20 cellular contexts compared by ENCODE assay signal in genomic region chr3:138800248-138800647, GRCh38.
"Had no signal": no experiment of that assay in that cellular context is flagged by ENCODE, and none has a peak within 500 bp of the region (broad histone marks: within the 10 kb centered on the region; RNA-seq: fewer than 3 reads in every experiment).

No MANE protein-coding gene starts in this region.

- DNase-seq: effector CD8-positive, alpha-beta T cell; lower lobe of right lung; mesenchymal stem cell; midbrain; spleen; stimulated activated CD4-positive, alpha-beta T cell treated with anti-CD3 and anti-CD28 coated beads, Interleukin-15, amount 100 ng/mL, for 24 hours; stimulated activated CD4-positive, alpha-beta T cell treated with anti-CD3 and anti-CD28 coated beads, Interleukin-1b, Interleukin-23, amount 100 ng/mL, for 48 hours; stimulated activated CD4-positive, alpha-beta T cell treated with anti-CD3 and anti-CD28 coated beads, Interleukin-4, amount 100 ng/mL, for 24 hours; tibial artery had no signal

- H3K27me3 Mint-ChIP-seq: stimulated activated memory B cell treated with anti-CD40 and anti-IgM and Interleukin-4, amounts not matched to agents 10 μg/mL and 1 μg/mL and 100 μg/mL, for 72 hours; stimulated activated naive CD8-positive, alpha-beta T cell treated with anti-CD3 and anti-CD28 coated beads, Interleukin-15, Interleukin-2, amounts not matched to agents 100 ng/mL and 50 ng/mL, for 24 hours had no signal

- H3K4me3 ChIP-seq: cardiac muscle cell, coronary artery, dorsolateral prefrontal cortex, hepatocyte, lower lobe of right lung, prostate gland, spleen, tibial artery, upper lobe of left lung had no signal

- H3K27ac Mint-ChIP-seq: nephron; stimulated activated memory B cell treated with anti-CD40 and anti-IgM and Interleukin-4, amounts not matched to agents 10 μg/mL and 1 μg/mL and 100 μg/mL, for 72 hours; stimulated activated naive CD8-positive, alpha-beta T cell treated with anti-CD3 and anti-CD28 coated beads, Interleukin-15, Interleukin-2, amounts not matched to agents 100 ng/mL and 50 ng/mL, for 24 hours had no signal

- H3K9me3 ChIP-seq: lower lobe of right lung, prostate gland, spleen, tibial artery, upper lobe of left lung had no signal

- ATAC-seq: sciatic nerve; stimulated activated memory B cell treated with anti-CD40 and anti-IgM and Interleukin-4, amounts not matched to agents 10 μg/mL and 1 μg/mL and 100 μg/mL, for 72 hours had no signal

- H3K27ac ChIP-seq: cardiac muscle cell, coronary artery, hepatocyte, lower lobe of right lung, parathyroid adenoma, prostate gland, tibial artery had no signal

- H3K36me3 ChIP-seq: cardiac muscle cell, prostate gland, tibial artery, upper lobe of left lung had no signal

- H3K4me1 ChIP-seq: lower lobe of right lung, parathyroid adenoma, prostate gland had no signal

- H3K9me3 Mint-ChIP-seq: nephron; stimulated activated memory B cell treated with anti-CD40 and anti-IgM and Interleukin-4, amounts not matched to agents 10 μg/mL and 1 μg/mL and 100 μg/mL, for 72 hours; stimulated activated naive CD8-positive, alpha-beta T cell treated with anti-CD3 and anti-CD28 coated beads, Interleukin-15, Interleukin-2, amounts not matched to agents 100 ng/mL and 50 ng/mL, for 24 hours had no signal

- H3K27me3 ChIP-seq: cardiac muscle cell, dorsolateral prefrontal cortex, hepatocyte, spleen, tibial artery, upper lobe of left lung had no signal

- H3K4me1 Mint-ChIP-seq: nephron had no signal

- H3K4me3 Mint-ChIP-seq: nephron; stimulated activated memory B cell treated with anti-CD40 and anti-IgM and Interleukin-4, amounts not matched to agents 10 μg/mL and 1 μg/mL and 100 μg/mL, for 72 hours; stimulated activated naive CD8-positive, alpha-beta T cell treated with anti-CD3 and anti-CD28 coated beads, Interleukin-15, Interleukin-2, amounts not matched to agents 100 ng/mL and 50 ng/mL, for 24 hours had no signal
